8 cellular contexts compared by ENCODE assay signal in the genomic region with DNA sequence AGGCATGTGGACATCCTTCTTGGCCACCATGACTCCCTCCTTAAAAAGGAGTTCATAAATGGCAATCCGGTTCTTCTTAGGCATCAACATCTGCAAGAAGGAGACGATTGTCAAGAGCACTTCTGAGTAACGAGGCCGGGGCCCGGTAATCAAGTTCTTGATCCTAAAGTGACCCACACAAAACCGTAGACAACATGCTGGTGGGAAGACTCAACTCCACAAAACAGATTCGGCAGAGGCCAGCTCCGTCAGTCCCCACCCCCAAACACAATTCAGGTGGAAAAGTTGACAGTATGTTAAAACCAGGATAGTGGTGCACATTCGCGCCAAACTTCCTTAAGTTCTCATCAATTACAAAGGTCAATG. TPM values are rescaled to one million over a fixed set of nuclear protein-coding genes. Genes with fewer than 3 reads are reported as not detected.
DNase-seq lines count a peak whose midpoint lies in the region; ATAC-seq, FAIRE-seq and TF ChIP-seq lines count a peak whose summit lies in the region.

No MANE protein-coding gene starts in this region.

- peaks cover 15% of the 10 kb centered on the region in 2 donors for H3K36me3 ChIP-seq in small intestine (ENCODE audit: control insufficient read depth in 2 of 2, insufficient read depth in 2 of 2, low read length in 2 of 2)

- DNase-seq in H9 (no peak), activated B cell treated with CpG ODN at 0.5 μM for 24 hours (no peak), fibroblast of villous mesenchyme (ENCODE audit: low read depth) (peak; percentile 24), small intestine (no peak), NCI-H187 treated with DMSO at 0.1 percent for 48 hours (lab: John Stamatoyannopoulos, UW) (no peak), glomerular visceral epithelial cell (ENCODE audit: extremely low spot score) (no peak), NCI-H524 treated with DMSO at 0.1 percent for 48 hours (lab: John Stamatoyannopoulos, UW) (no peak), NCI-H1048 (lab: John Stamatoyannopoulos, UW) (no peak)

- H4K5ac ChIP-seq in H9 (ENCODE audit: insufficient read length, low read depth, low read length) = no peak overlapping the region

- H3K18ac ChIP-seq in H9 (ENCODE audit: insufficient read length, low read depth, low read length) = peak overlapping the region; percentile 83

- no peak overlapping the region for H2AFZ ChIP-seq in H9 (ENCODE audit: low read length)

- no peak for ATAC-seq in activated B cell treated with CpG ODN at 0.5 μM for 24 hours (ENCODE audit: low read depth)

- peak overlapping the region; percentile 98 for H3K4me3 ChIP-seq in fibroblast of villous mesenchyme (ENCODE audit: low read depth, low read length)
- peak overlapping the region; percentile 81 to 97 for H3K4me3 ChIP-seq in small intestine (ENCODE audit: low read depth in 1 of 2, low read length in 2 of 2)

- H3K9me3 ChIP-seq in H9 (ENCODE audit: control insufficient read depth, low read depth, low read length) = no peaks in the 10 kb centered on the region
- H3K9me3 ChIP-seq in small intestine (ENCODE audit: control insufficient read depth, low read depth) = no peaks in the 10 kb centered on the region

- no peaks in the 10 kb centered on the region for H4K20me1 ChIP-seq in H9 (ENCODE audit: control insufficient read depth, insufficient read depth, insufficient read length)

- H3K4me1 ChIP-seq in H9 (ENCODE audit: insufficient read depth, low read length) (no peaks in the 10 kb centered on the region), small intestine (ENCODE audit: control insufficient read depth in 2 of 2, insufficient read depth in 1 of 2, low read depth in 1 of 2, low read length in 1 of 2) (peaks cover 2 to 6% of the 10 kb centered on the region in 2 donors)

- peak overlapping the region; percentile 2 for H4K91ac ChIP-seq in H9 (ENCODE audit: insufficient read length, low read depth, low read length)

- H3K79me1 ChIP-seq in H9 (ENCODE audit: insufficient read depth, low read depth, low read length, poor library complexity, severe bottlenecking) = peaks cover 6% of the 10 kb centered on the region

- H3T11ph ChIP-seq in H9 (ENCODE audit: low read length) = no peak overlapping the region

- H3K56ac ChIP-seq in H9 (ENCODE audit: insufficient read length, low read depth, low read length) = no peak overlapping the region

- no peak for FAIRE-seq in small intestine (lab: Jason Lieb, UNC)

- H3K4ac ChIP-seq in H9 (ENCODE audit: low read depth, low read length) = no peak overlapping the region; the same call in 1 of the 2 replicates

- H3K4me3 Mint-ChIP-seq in H9 (peak overlapping the region; percentile 99), activated B cell treated with CpG ODN at 0.5 μM for 24 hours (peak overlapping the region; percentile 97)

- H3K79me2 ChIP-seq in H9 (ENCODE audit: insufficient read depth, low read length) = peaks cover 9% of the 10 kb centered on the region; the same call in 1 of the 2 replicates

- no peak overlapping the region for H4K8ac ChIP-seq in H9 (replicated peaks; ENCODE audit: insufficient read length, low read depth, low read length)

- H3K27ac ChIP-seq in H9 (ENCODE audit: insufficient read length, low read depth, low read length) = no peak overlapping the region
- H3K27ac ChIP-seq in small intestine (ENCODE audit: low read depth in 1 of 2, low read length in 1 of 2) = peak overlapping the region; percentile 74 to 81

- peaks cover 47 to 58% (median 56%) of the 10 kb centered on the region in 3 experiments for H3K36me3 Mint-ChIP-seq in H9 (ENCODE audit: insufficient read depth in 1 of 3, low read depth in 3 of 3)
- H3K36me3 Mint-ChIP-seq in activated B cell treated with CpG ODN at 0.5 μM for 24 hours (ENCODE audit: low read depth) = peaks cover 52% of the 10 kb centered on the region

- intact Hi-C loops in activated B cell treated with CpG ODN at 0.5 μM for 24 hours (cut with micrococcal nuclease) = loop anchor here (5.0 kb wide), 2 partner anchors 42 to 332 kb away; partner anchors contain the start of genes PACSIN1 and SNRPC

- POLR2A ChIA-PET in activated B cell treated with CpG ODN at 0.5 μM for 24 hours (lab: Charles Lee) = interaction anchor here (0.5 to 2.4 kb wide), 13 partner anchors 8 to 463 kb away, joined by 3 to 26 read pairs (median 5); partner anchors contain the start of genes ANKS1A, HMGA1, ILRUN and SMIM29

- H3K4me2 ChIP-seq in H9 (ENCODE audit: insufficient read depth, insufficient read length, low read length) = peak overlapping the region; percentile 85

- H2BK20ac ChIP-seq in H9 (ENCODE audit: low read depth, low read length, poor library complexity, severe bottlenecking) = no peak overlapping the region

- no CpG with 5 or more reads among the region's 10 CpGs for WGBS in H9 (ENCODE audit: extremely low coverage, insufficient read length, low lambda C conversion rate)
- WGBS in small intestine, 3 donors = 0 to 3% (median 1%) methylated on average over 10 of the region's 10 CpGs

- H2BK120ac ChIP-seq in H9 (ENCODE audit: low read depth, low read length, poor library complexity, severe bottlenecking) = no peak overlapping the region

- peak overlapping the region; percentile 84 for H3K14ac ChIP-seq in H9 (ENCODE audit: insufficient read depth, low read length)

- peak overlapping the region; percentile 93 for H3K9ac ChIP-seq in H9 (ENCODE audit: extremely low read depth, insufficient read length, low read length)

- no peak for TF ChIP-seq CTCF in H9 (conservative IDR thresholded peaks at IDR 0.05)
- no peak for TF ChIP-seq CTCF in activated B cell treated with CpG ODN at 0.5 μM for 24 hours (IDR thresholded peaks at IDR 0.05)
- TF ChIP-seq CTCF in fibroblast of villous mesenchyme (IDR thresholded peaks at IDR 0.05; ENCODE audit: insufficient read depth, low read depth, low read length) = no peak

- H3K9me3 Mint-ChIP-seq in H9 (peaks cover 3 to 6% of the 10 kb centered on the region in 2 experiments; a peak in 4 of 5 replicates), activated B cell treated with CpG ODN at 0.5 μM for 24 hours (no peaks in the 10 kb centered on the region)

- H2BK15ac ChIP-seq in H9 (ENCODE audit: low read depth, low read length) = no peak overlapping the region

- no peak overlapping the region for H2BK5ac ChIP-seq in H9 (ENCODE audit: insufficient read length, low read length)

- CTCF ChIA-PET in activated B cell treated with CpG ODN at 0.5 μM for 24 hours (lab: Charles Lee) = interaction anchor here (2.1 kb wide), 1 partner anchor 10 kb away, joined by 6 read pairs; no protein-coding TSS in a partner anchor

- peaks cover 5% of the 10 kb centered on the region for H3K23me2 ChIP-seq in H9 (ENCODE audit: insufficient read length, low read depth, low read length, poor library complexity, severe bottlenecking)

- H3K27me3 Mint-ChIP-seq in H9 (ENCODE audit: low read depth) = no peaks in the 10 kb centered on the region
- no peaks in the 10 kb centered on the region for H3K27me3 Mint-ChIP-seq in activated B cell treated with CpG ODN at 0.5 μM for 24 hours

- peaks cover 20 to 21% of the 10 kb centered on the region in 2 experiments for H3K4me1 Mint-ChIP-seq in H9
- peaks cover 29% of the 10 kb centered on the region for H3K4me1 Mint-ChIP-seq in activated B cell treated with CpG ODN at 0.5 μM for 24 hours

- H2AK5ac ChIP-seq in H9 (ENCODE audit: insufficient read length, low read length) = no peak overlapping the region

- peak overlapping the region; percentile 99 to 100 (median 100) for H3K27ac Mint-ChIP-seq in H9
- H3K27ac Mint-ChIP-seq in activated B cell treated with CpG ODN at 0.5 μM for 24 hours = peak overlapping the region; percentile 97

- H3K27me3 ChIP-seq in H9 (ENCODE audit: insufficient read depth, low read length) (no peaks in the 10 kb centered on the region), small intestine (ENCODE audit: control insufficient read depth in 2 of 2, insufficient read depth in 2 of 2, low read length in 2 of 2) (no peaks in the 10 kb centered on the region)

- H3K23ac ChIP-seq in H9 (ENCODE audit: insufficient read length, low read depth, low read length) = no peak overlapping the region

- H2BK12ac ChIP-seq in H9 (ENCODE audit: insufficient read length, low read depth, low read length) = no peak overlapping the region

RNA-seq across cellular contexts. Expression of gene RPS10, which starts 0.8 kb away (rescaled TPM):
- total RNA-seq in H9 (2021) (2,330 and 2,392 TPM in 2 replicates), activated B cell treated with CpG ODN at 0.5 μM for 24 hours (2,903 and 3,402 TPM in 2 replicates), fibroblast of villous mesenchyme (1,680 and 1,946 TPM in 2 replicates)
- 1,000 to 10,000 TPM; 2,052 to 4,302 (median 3,085) TPM for polyA plus RNA-seq in small intestine

RNA-seq across cellular contexts. Expression of gene NUDT3, which starts 32.6 kb away (rescaled TPM):
- 22.7 and 23.6 TPM in 2 replicates for total RNA-seq in H9 (2021)
- total RNA-seq in activated B cell treated with CpG ODN at 0.5 μM for 24 hours = 24.1 and 27.0 TPM in 2 replicates
- 31.1 and 34.5 TPM in 2 replicates for total RNA-seq in fibroblast of villous mesenchyme
- polyA plus RNA-seq in small intestine = 10 to 100 TPM in 1 of 3 donors, 1 to 10 TPM in 2; 6.5 to 13.4 (median 7.2) TPM

RNA-seq across cellular contexts. Expression of gene PACSIN1, which starts 40.8 kb away (rescaled TPM):
- total RNA-seq in H9 (2021) (7.0 and 7.6 TPM in 2 replicates), activated B cell treated with CpG ODN at 0.5 μM for 24 hours (0.11 and 0.20 TPM in 2 replicates), fibroblast of villous mesenchyme (under 0.01 TPM in 2 replicates)
- 1 to 10 TPM in 1 of 3 donors, not detected in 2; 1.6 TPM for polyA plus RNA-seq in small intestine
